Comparison of ENCODE assay signal across 33 cellular contexts in the genomic region with DNA sequence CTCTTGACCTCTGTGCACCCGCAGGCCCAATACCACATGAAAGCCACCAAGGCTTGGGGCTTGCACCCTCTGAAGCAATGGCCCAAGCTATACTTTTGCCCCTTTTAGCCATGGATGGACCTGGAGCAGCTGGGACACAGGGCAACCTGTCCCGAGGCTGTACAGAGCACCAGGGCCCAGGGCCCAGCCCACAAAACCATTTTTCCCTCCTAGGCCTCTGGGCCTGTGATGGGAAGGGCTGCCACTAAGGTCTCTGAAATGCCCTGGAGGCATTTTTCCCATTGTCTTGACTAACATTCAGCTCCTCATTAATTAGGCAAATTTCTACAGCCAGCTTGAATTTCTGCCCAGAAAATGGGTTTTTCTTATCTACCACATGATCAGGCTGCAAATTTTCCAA.
"Had no signal": no experiment of that assay in that cellular context is flagged by ENCODE, and none has a peak within 500 bp of the region (broad histone marks: within the 10 kb centered on the region; RNA-seq: fewer than 3 reads in every experiment).

No MANE protein-coding gene starts in this region.

- H3K4me1 ChIP-seq: adrenal gland, ascending aorta, body of pancreas, breast epithelium had no signal

- DNase-seq: activated effector memory CD4-positive, alpha-beta T cell treated with anti-CD3 and anti-CD28 coated beads, Interleukin-2, amount 50 U/mL, for 16 hours; activated effector memory CD4-positive, alpha-beta T cell treated with Interleukin-2 at 50 U/mL for 16 hours; activated gamma-delta T cell; activated gamma-delta T cell treated with Interleukin-2 at 50 U/mL for 16 hours; activated naive CD4-positive, alpha-beta T cell; activated naive CD4-positive, alpha-beta T cell treated with anti-CD3 and anti-CD28 coated beads for 36 hours; activated naive CD4-positive, alpha-beta T cell treated with anti-CD3 and anti-CD28 coated beads, Interleukin-2, amount 10 ng/mL, durations not matched to agents 7 days and 5 days; activated naive CD4-positive, alpha-beta T cell treated with anti-CD3 and anti-CD28 coated beads, Interleukin-2, amount 50 U/mL, for 16 hours; activated naive CD4-positive, alpha-beta T cell treated with Interleukin-2 at 50 U/mL for 16 hours; activated naive CD8-positive, alpha-beta T cell treated with anti-CD3 and anti-CD28 coated beads for 36 hours; activated naive CD8-positive, alpha-beta T cell treated with anti-CD3 and anti-CD28 coated beads, Interleukin-2, amount 10 ng/mL, durations not matched to agents 7 days and 5 days; activated naive CD8-positive, alpha-beta T cell treated with anti-CD3 and anti-CD28 coated beads, Interleukin-2, amount 50 U/mL, for 24 hours; activated T-cell treated with anti-CD3 and anti-CD28 coated beads, Interleukin-2, amount 50 U/mL, for 1 hour; activated T-cell treated with anti-CD3 and anti-CD28 coated beads, Interleukin-2, amount 50 U/mL, for 24 hours; activated T-cell treated with anti-CD3 and anti-CD28 coated beads, Interleukin-2, amount 50 U/mL, for 4 hours; activated T-cell treated with anti-CD3 and anti-CD28 coated beads, Interleukin-2, amount 50 U/mL, for 48 hours; activated T-cell treated with anti-CD3 and anti-CD28 coated beads, Interleukin-2, amount 50 U/mL, for 72 hours; adrenal gland; amniotic stem cell; amygdala; anterior cingulate cortex; aorta; body of pancreas; caudate nucleus; central memory CD4-positive, alpha-beta T cell; cerebellar nuclear complex had no signal

- H3K27ac ChIP-seq: adrenal gland, ascending aorta, body of pancreas, breast epithelium, cardiac muscle cell had no signal

- H3K9me3 ChIP-seq: adrenal gland, ascending aorta, body of pancreas had no signal

- H3K27me3 ChIP-seq: ascending aorta, body of pancreas, breast epithelium, cardiac muscle cell had no signal

- ATAC-seq: activated naive CD4-positive, alpha-beta T cell treated with anti-CD3 and anti-CD28 coated beads, Interleukin-2, amount 50 U/mL, for 72 hours; activated naive CD8-positive, alpha-beta T cell treated with anti-CD3 and anti-CD28 coated beads, Interleukin-2, amount 50 U/mL, for 24 hours; activated T-cell treated with anti-CD3 and anti-CD28 coated beads, Interleukin-2, amount 50 U/mL, for 4 hours; activated T-cell treated with anti-CD3 and anti-CD28 coated beads, Interleukin-2, amount 50 U/mL, for 72 hours; activated T-helper 17 cell treated with anti-CD3 and anti-CD28 coated beads, Interleukin-2, amount 50 U/mL, for 72 hours; body of pancreas had no signal

- H3K4me3 ChIP-seq: adrenal gland, ascending aorta, body of pancreas, breast epithelium, cardiac muscle cell had no signal

- FAIRE-seq: bronchial epithelial cell, colon had no signal

- H3K36me3 ChIP-seq: adrenal gland, ascending aorta, breast epithelium, cardiac muscle cell had no signal
